ENCODE assay signal across 15 cellular contexts in the genomic region with DNA sequence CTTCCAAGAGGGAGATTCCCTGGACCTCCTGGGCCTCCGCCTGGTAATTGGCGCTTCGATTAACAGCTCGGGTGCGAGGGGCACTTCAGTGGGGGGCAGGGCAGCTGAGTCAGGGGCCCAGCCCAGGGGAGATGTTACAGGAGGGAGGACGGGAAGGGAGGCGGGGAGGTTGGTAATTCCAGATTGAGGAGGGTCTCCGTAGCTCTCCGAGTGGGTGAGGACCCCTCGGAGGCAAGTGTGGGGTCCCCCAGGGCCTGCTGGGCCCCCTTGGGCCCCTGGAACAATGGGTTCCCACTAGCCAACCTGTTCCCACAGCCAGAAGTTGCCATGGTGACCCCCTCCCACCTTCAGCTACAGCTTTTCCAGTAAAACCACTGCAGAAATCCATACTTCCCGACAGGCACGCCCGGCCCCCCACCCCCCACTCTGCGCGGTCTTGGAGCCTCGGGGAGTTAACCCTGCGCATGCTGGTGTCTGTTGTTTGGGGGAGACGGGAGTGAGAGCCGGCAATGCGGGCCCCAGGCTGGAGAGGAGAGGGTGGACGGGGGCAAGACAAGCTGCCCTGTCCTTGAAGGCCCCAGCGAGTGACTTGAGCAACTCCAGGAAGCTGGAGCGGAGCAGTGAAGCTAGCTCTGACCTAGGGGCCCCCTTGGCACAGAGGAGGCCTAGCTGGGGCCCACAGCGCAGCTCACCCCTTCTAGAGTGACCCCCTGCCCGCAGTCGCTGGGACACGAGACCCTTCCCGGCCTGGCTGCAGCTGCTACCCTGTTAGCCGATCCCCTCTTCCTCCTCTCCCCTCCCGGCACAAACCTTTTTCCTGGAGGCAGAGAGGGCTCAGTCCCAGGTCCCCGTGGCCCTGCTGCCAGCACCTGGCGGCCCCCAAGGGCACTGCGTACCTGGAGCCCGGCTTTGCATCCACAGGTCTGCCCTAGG. TPM values are rescaled to one million over a fixed set of nuclear protein-coding genes. Genes with fewer than 3 reads are reported as not detected.
A peak's percentile ranks its signal among the peaks of the same experiment; 100 is the strongest.
DNase-seq lines count a peak whose midpoint lies in the region; FAIRE-seq and TF ChIP-seq lines count a peak whose summit lies in the region.
"Had no signal": no experiment of that assay in that cellular context is flagged by ENCODE, and none has a peak within 500 bp of the region (broad histone marks: within the 10 kb centered on the region; RNA-seq: fewer than 3 reads in every experiment).

No MANE protein-coding gene starts in this region.

- peak overlapping the region; percentile 69 to 81 (median 72) for H3K4me3 Mint-ChIP-seq in brain
- H3K4me3 Mint-ChIP-seq: activated CD4-positive, alpha-beta memory T cell treated with anti-CD3 and anti-CD28 coated beads for 36 hours; activated naive CD4-positive, alpha-beta T cell treated with anti-CD3 and anti-CD28 coated beads, Interleukin-2, amount 10 ng/mL, durations not matched to agents 7 days and 5 days; effector memory CD8-positive, alpha-beta T cell had no signal

- H3K36me3 Mint-ChIP-seq in brain = no peaks in the 10 kb centered on the region
- H3K36me3 Mint-ChIP-seq: activated CD4-positive, alpha-beta memory T cell treated with anti-CD3 and anti-CD28 coated beads for 36 hours; activated naive CD4-positive, alpha-beta T cell treated with anti-CD3 and anti-CD28 coated beads, Interleukin-2, amount 10 ng/mL, durations not matched to agents 7 days and 5 days had no signal

- peak overlapping the region; percentile 99 to 100 for H2BK12ac ChIP-seq in mesenchymal stem cell (ENCODE audit: low read length in 2 of 2)

- peak overlapping the region in 1 of 2 experiments; percentile 69 for H3K14ac ChIP-seq in mesenchymal stem cell (ENCODE audit: low read length in 2 of 2)

- H4K91ac ChIP-seq in mesenchymal stem cell (ENCODE audit: low read length) = peak overlapping the region; percentile 99

- H4K8ac ChIP-seq in mesenchymal stem cell (ENCODE audit: low read length) = peak overlapping the region; percentile 98

- no peak for TF ChIP-seq CTCF in brain (conservative IDR thresholded peaks at IDR 0.05)
- TF ChIP-seq CTCF in MM.1S (IDR thresholded peaks at IDR 0.05; ENCODE audit: low read length) = no peak

- H3K4me1 ChIP-seq in mesenchymal stem cell (ENCODE audit: control insufficient read depth, insufficient read depth, low read depth, low read length) = peaks cover 56% of the 10 kb centered on the region
- H3K4me1 ChIP-seq in MM.1S (ENCODE audit: low read length) = no peaks in the 10 kb centered on the region

- H3K4me1 Mint-ChIP-seq in brain = peaks cover 71% of the 10 kb centered on the region

- peak; percentile 26 for DNase-seq in A172 (ENCODE audit: low spot score)
- DNase-seq in HTR-8/SVneo (ENCODE audit: insufficient read length, low spot score) = peak; percentile 75
- DNase-seq in mesenchymal stem cell = peak; percentile 93
- DNase-seq in effector CD4-positive, alpha-beta T cell = no peak
- no peak for DNase-seq in superior temporal gyrus (ENCODE audit: extremely low spot score)
- DNase-seq in MM.1S = no peak
- no peak for DNase-seq in Ammon's horn (ENCODE audit: low spot score)
- DNase-seq: activated CD4-positive, alpha-beta memory T cell treated with anti-CD3 and anti-CD28 coated beads for 36 hours; activated naive CD4-positive, alpha-beta T cell treated with anti-CD3 and anti-CD28 coated beads, Interleukin-2, amount 10 ng/mL, durations not matched to agents 7 days and 5 days; effector memory CD8-positive, alpha-beta T cell; GM23248; NCI-H446 had no signal

- no peaks in the 10 kb centered on the region for H3K36me3 ChIP-seq in mesenchymal stem cell (ENCODE audit: control insufficient read depth in 1 of 2, insufficient read depth in 2 of 2, low read depth in 1 of 2, low read length in 2 of 2)
- H3K36me3 ChIP-seq in MM.1S (replicated peaks; ENCODE audit: insufficient read depth, low read length) = no peaks in the 10 kb centered on the region
- H3K36me3 ChIP-seq: neutrophil had no signal

- H3F3A ChIP-seq in MM.1S (ENCODE audit: insufficient read depth, low read length) = no peaks in the 10 kb centered on the region

- H2AK5ac ChIP-seq in mesenchymal stem cell (ENCODE audit: low read length, severe bottlenecking) = peak overlapping the region; percentile 68

- H3K27ac Mint-ChIP-seq in brain = peak overlapping the region; percentile 84 to 97 (median 91)
- H3K27ac Mint-ChIP-seq: activated CD4-positive, alpha-beta memory T cell treated with anti-CD3 and anti-CD28 coated beads for 36 hours; effector memory CD8-positive, alpha-beta T cell had no signal

- FAIRE-seq in HTR-8/SVneo (lab: Jason Lieb, UNC) = peak; percentile 42

- H4K20me1 ChIP-seq in MM.1S (ENCODE audit: insufficient read depth, low read length) = no peaks in the 10 kb centered on the region

- H3K4me2 ChIP-seq in mesenchymal stem cell (ENCODE audit: low read length, poor library complexity, severe bottlenecking) = peak overlapping the region; percentile 35
- no peak overlapping the region for H3K4me2 ChIP-seq in MM.1S (ENCODE audit: low read depth, low read length)
- H3K4me2 ChIP-seq: KMS-11 had no signal

- no peaks in the 10 kb centered on the region for H3K9me2 ChIP-seq in MM.1S (replicated peaks; ENCODE audit: insufficient read depth, low read length)

- no peaks in the 10 kb centered on the region for H3K79me1 ChIP-seq in mesenchymal stem cell (replicated peaks; ENCODE audit: low read length, poor library complexity, severe bottlenecking)

- H3K27ac ChIP-seq in mesenchymal stem cell (ENCODE audit: low read length, poor library complexity, severe bottlenecking) = no peak overlapping the region
- H3K27ac ChIP-seq in MM.1S (ENCODE audit: low read length) = no peak overlapping the region
- H3K27ac ChIP-seq: GM23248, KMS-11, neutrophil had no signal

- peak overlapping the region in 1 of 2 experiments; percentile 91 for H3K23ac ChIP-seq in mesenchymal stem cell (ENCODE audit: low read length in 2 of 2)

- H2BK120ac ChIP-seq in mesenchymal stem cell (ENCODE audit: low read depth, low read length) = peak overlapping the region; percentile 99

- H2BK15ac ChIP-seq in mesenchymal stem cell (ENCODE audit: low read depth, poor library complexity, severe bottlenecking) = peak overlapping the region; percentile 94

- H3K4me3 ChIP-seq in mesenchymal stem cell (ENCODE audit: insufficient read depth in 1 of 2, low read depth in 1 of 2, low read length in 2 of 2) (no peak overlapping the region), MM.1S (ENCODE audit: low read length) (no peak overlapping the region)
- H3K4me3 ChIP-seq: GM23248 had no signal

- H2AFZ ChIP-seq in mesenchymal stem cell (ENCODE audit: low read depth, low read length) = peak overlapping the region; percentile 46
- H2AFZ ChIP-seq in MM.1S (ENCODE audit: low read length) = no peak overlapping the region
- H2AFZ ChIP-seq: GM23248 had no signal

- peak overlapping the region; percentile 99 for H3K18ac ChIP-seq in mesenchymal stem cell (ENCODE audit: low read depth in 1 of 2, low read length in 2 of 2)

- H3K9me3 Mint-ChIP-seq in brain = peaks cover 0 to 5% (median 0%) of the 10 kb centered on the region in 5 experiments
- H3K9me3 Mint-ChIP-seq: activated CD4-positive, alpha-beta memory T cell treated with anti-CD3 and anti-CD28 coated beads for 36 hours; effector memory CD8-positive, alpha-beta T cell had no signal

- H3K4ac ChIP-seq in mesenchymal stem cell (ENCODE audit: low read depth in 1 of 2, low read length in 2 of 2) = peak overlapping the region; percentile 98 to 100

- H3K9me3 ChIP-seq in mesenchymal stem cell (ENCODE audit: control insufficient read depth, low read length) (no peaks in the 10 kb centered on the region), MM.1S (replicated peaks; ENCODE audit: insufficient read depth, low read length) (no peaks in the 10 kb centered on the region)
- H3K9me3 ChIP-seq: neutrophil had no signal

- H3K9ac ChIP-seq in mesenchymal stem cell (ENCODE audit: low read length) (no peak overlapping the region), MM.1S (ENCODE audit: low read length) (no peak overlapping the region)
- H3K9ac ChIP-seq: GM23248, KMS-11 had no signal

- H3K79me2 ChIP-seq in MM.1S (ENCODE audit: low read length) = no peaks in the 10 kb centered on the region

- H2BK5ac ChIP-seq in mesenchymal stem cell (ENCODE audit: low read depth, low read length, poor library complexity, severe bottlenecking) = peak overlapping the region; percentile 21

- H3K27me3 ChIP-seq in mesenchymal stem cell (ENCODE audit: control insufficient read depth in 1 of 2, insufficient read depth in 1 of 2, low read length in 2 of 2) (peaks cover 10 to 71% of the 10 kb centered on the region in 2 experiments), MM.1S (replicated peaks; ENCODE audit: insufficient read depth, low read length) (peaks cover 17% of the 10 kb centered on the region)

- 14% methylated on average over 32 of the region's 34 CpGs for WGBS in mesenchymal stem cell

- peaks cover 4% of the 10 kb centered on the region for H3K27me3 Mint-ChIP-seq in brain
- H3K27me3 Mint-ChIP-seq: activated CD4-positive, alpha-beta memory T cell treated with anti-CD3 and anti-CD28 coated beads for 36 hours had no signal

RNA-seq across cellular contexts. Expression of a gene that starts 37.8 kb away (rescaled TPM):
- total RNA-seq in A172 (2014; rRNA removed; shearing (Covaris generic)) = not detected in 2 replicates
- polyA plus RNA-seq in brain (ENCODE audit: insufficient read depth, low read depth, low replicate concordance) = 9.8 TPM
- polyA plus RNA-seq in mesenchymal stem cell (2013, experiment 1 of 2) = not detected
- not detected for polyA plus RNA-seq in mesenchymal stem cell (2013, experiment 2 of 2)
- total RNA-seq: activated CD4-positive, alpha-beta memory T cell treated with anti-CD3 and anti-CD28 coated beads for 36 hours; GM23248 had no signal
- polyA plus RNA-seq: GM23248 had no signal

RNA-seq across cellular contexts. Expression of a gene that starts 55.2 kb away (rescaled TPM):
- 174 and 237 TPM in 2 replicates for total RNA-seq in A172 (2014; rRNA removed; shearing (Covaris generic))
- polyA plus RNA-seq in brain (ENCODE audit: insufficient read depth, low read depth, low replicate concordance) = 66.4 TPM
- polyA plus RNA-seq in mesenchymal stem cell (2013, experiment 1 of 2) = 8.4 TPM
- polyA plus RNA-seq in mesenchymal stem cell (2013, experiment 2 of 2) = 6.9 TPM

Comparison
In these comparisons a context has a peak if more than half of its experiments do, and no peak if none do; other contexts are left out.
1. DNase-seq: peak in A172 (single experiment), HTR-8/SVneo (single experiment) and mesenchymal stem cell (single experiment); none in effector CD4-positive, alpha-beta T cell (single experiment), superior temporal gyrus (single experiment), MM.1S (single experiment) and Ammon's horn (single experiment).